In genomic region chr17:40586264-40586663, GRCh38 we compare ENCODE assay signal across 14 cellular contexts. TPM values are rescaled to one million over a fixed set of nuclear protein-coding genes. Genes with fewer than 3 reads are reported as not detected.
DNase-seq lines count a peak whose midpoint lies in the region; ATAC-seq, FAIRE-seq and TF ChIP-seq lines count a peak whose summit lies in the region.
"Not testable (repeated sequence)": the region's sequence is repeated elsewhere in the genome, so short reads cannot be mapped to it uniquely, and the experiment has no call there.
"Had no signal": no experiment of that assay in that cellular context is flagged by ENCODE, and none has a peak within 500 bp of the region (broad histone marks: within the 10 kb centered on the region; RNA-seq: fewer than 3 reads in every experiment).

No MANE protein-coding gene starts in this region.

- H3K36me3 Mint-ChIP-seq in CD8-positive, alpha-beta T cell, result peaks cover 17% of the 10 kb centered on the region
- H3K36me3 Mint-ChIP-seq in T-helper 17 cell (ENCODE audit: low read depth), result not testable (repeated sequence)
- peaks cover 38% of the 10 kb centered on the region for H3K36me3 Mint-ChIP-seq in activated CD4-positive, alpha-beta memory T cell treated with anti-CD3 and anti-CD28 coated beads for 36 hours
- peaks cover 31% of the 10 kb centered on the region for H3K36me3 Mint-ChIP-seq in activated T-helper 1 cell treated with anti-CD3 and anti-CD28 coated beads, Interleukin-12 subunit alpha, Interleukin-12 subunit beta, Interleukin-2, Interleukin-4 antibody, amounts not matched to agents 30 ng/mL and 10 ng/mL and 1 ng/mL, durations not matched to agents 14 hours and 24 hours and 36 hours (ENCODE audit: low read depth)
- peaks cover 29% of the 10 kb centered on the region for H3K36me3 Mint-ChIP-seq in activated naive CD8-positive, alpha-beta T cell
- peaks cover 21% of the 10 kb centered on the region for H3K36me3 Mint-ChIP-seq in stimulated activated memory B cell treated with anti-CD40 and anti-IgM and Interleukin-4, amounts not matched to agents 10 μg/mL and 1 μg/mL and 100 μg/mL, for 72 hours

- not testable (repeated sequence) for DNase-seq in CD8-positive, alpha-beta T cell; T-helper 17 cell; activated CD4-positive, alpha-beta memory T cell treated with anti-CD3 and anti-CD28 coated beads for 36 hours; activated T-helper 1 cell treated with anti-CD3 and anti-CD28 coated beads, Interleukin-12 subunit alpha, Interleukin-12 subunit beta, Interleukin-2, Interleukin-4 antibody, amounts not matched to agents 30 ng/mL and 10 ng/mL and 1 ng/mL, durations not matched to agents 14 hours and 24 hours and 36 hours (ENCODE audit: low spot score); frontal cortex (ENCODE audit: low spot score in 2 of 2)

- intact Hi-C loops in CD8-positive, alpha-beta T cell (cut with DNase I, micrococcal nuclease), result loop anchor here in 1 of 2 experiments (5.0 kb wide), 1 partner anchor 944 kb away; no protein-coding TSS in a partner anchor
- intact Hi-C loops in activated CD4-positive, alpha-beta memory T cell treated with anti-CD3 and anti-CD28 coated beads for 36 hours (cut with micrococcal nuclease), result not testable (repeated sequence)
- intact Hi-C loops in activated T-helper 1 cell treated with anti-CD3 and anti-CD28 coated beads, Interleukin-12 subunit alpha, Interleukin-12 subunit beta, Interleukin-2, Interleukin-4 antibody, amounts not matched to agents 30 ng/mL and 10 ng/mL and 1 ng/mL, durations not matched to agents 14 hours and 24 hours and 36 hours (cut with micrococcal nuclease), result loop anchor here (1.0 kb wide), 1 partner anchor 12 kb away; no protein-coding TSS in a partner anchor

- H3K4me1 ChIP-seq in CD8-positive, alpha-beta T cell (ENCODE audit: insufficient read depth, low read length), result peaks cover 86% of the 10 kb centered on the region

- H3K4me3 ChIP-seq in CD8-positive, alpha-beta T cell (ENCODE audit: low read depth, low read length), result not testable (repeated sequence)

- H3K9me3 Mint-ChIP-seq in CD8-positive, alpha-beta T cell, result peaks cover 28% of the 10 kb centered on the region
- H3K9me3 Mint-ChIP-seq in activated CD4-positive, alpha-beta memory T cell treated with anti-CD3 and anti-CD28 coated beads for 36 hours, result peaks cover 35% of the 10 kb centered on the region
- peaks cover 50% of the 10 kb centered on the region for H3K9me3 Mint-ChIP-seq in activated T-helper 1 cell treated with anti-CD3 and anti-CD28 coated beads, Interleukin-12 subunit alpha, Interleukin-12 subunit beta, Interleukin-2, Interleukin-4 antibody, amounts not matched to agents 30 ng/mL and 10 ng/mL and 1 ng/mL, durations not matched to agents 14 hours and 24 hours and 36 hours
- H3K9me3 Mint-ChIP-seq in activated naive CD8-positive, alpha-beta T cell (ENCODE audit: low read depth), result peaks cover 25% of the 10 kb centered on the region
- H3K9me3 Mint-ChIP-seq in stimulated activated memory B cell treated with anti-CD40 and anti-IgM and Interleukin-4, amounts not matched to agents 10 μg/mL and 1 μg/mL and 100 μg/mL, for 72 hours, result peaks cover 12% of the 10 kb centered on the region

- not testable (repeated sequence) for H3K27me3 Mint-ChIP-seq in CD8-positive, alpha-beta T cell (ENCODE audit: low read depth); T-helper 17 cell; activated CD4-positive, alpha-beta memory T cell treated with anti-CD3 and anti-CD28 coated beads for 36 hours; activated T-helper 1 cell treated with anti-CD3 and anti-CD28 coated beads, Interleukin-12 subunit alpha, Interleukin-12 subunit beta, Interleukin-2, Interleukin-4 antibody, amounts not matched to agents 30 ng/mL and 10 ng/mL and 1 ng/mL, durations not matched to agents 14 hours and 24 hours and 36 hours (ENCODE audit: insufficient read depth); activated naive CD8-positive, alpha-beta T cell; stimulated activated memory B cell treated with anti-CD40 and anti-IgM and Interleukin-4, amounts not matched to agents 10 μg/mL and 1 μg/mL and 100 μg/mL, for 72 hours

- ATAC-seq in CD8-positive, alpha-beta T cell; T-helper 17 cell; stimulated activated memory B cell treated with anti-CD40 and anti-IgM and Interleukin-4, amounts not matched to agents 10 μg/mL and 1 μg/mL and 100 μg/mL, for 72 hours: not testable (repeated sequence)

- not testable (repeated sequence) for H3K27me3 ChIP-seq in CD8-positive, alpha-beta T cell (ENCODE audit: insufficient read depth, low read length)

- TF ChIP-seq CTCF in CD8-positive, alpha-beta T cell (IDR thresholded peaks at IDR 0.05), result not testable (repeated sequence)

- H3K27ac ChIP-seq in CD8-positive, alpha-beta T cell (ENCODE audit: low read depth, low read length), result not testable (repeated sequence)

- FAIRE-seq in frontal cortex (lab: Jason Lieb, UNC), result peak; percentile 26

- CTCF ChIA-PET in CD8-positive, alpha-beta T cell (lab: Charles Lee), result interaction anchor here (2.3 to 2.6 kb wide), 2 partner anchors 26 to 29 kb away, joined by 7 to 9 read pairs; no protein-coding TSS in a partner anchor
- CTCF ChIA-PET in activated CD4-positive, alpha-beta memory T cell treated with anti-CD3 and anti-CD28 coated beads for 36 hours (lab: Charles Lee), result not testable (repeated sequence)

- not testable (repeated sequence) for H3K9me3 ChIP-seq in CD8-positive, alpha-beta T cell (ENCODE audit: low read length); T-helper 17 cell (ENCODE audit: control insufficient read depth, low read length, poor library complexity, severe bottlenecking)

- H3K4me3 Mint-ChIP-seq in CD8-positive, alpha-beta T cell, result peak overlapping the region; percentile 32
- peak overlapping the region; percentile 5 for H3K4me3 Mint-ChIP-seq in T-helper 17 cell
- not testable (repeated sequence) for H3K4me3 Mint-ChIP-seq in activated CD4-positive, alpha-beta memory T cell treated with anti-CD3 and anti-CD28 coated beads for 36 hours
- H3K4me3 Mint-ChIP-seq in activated T-helper 1 cell treated with anti-CD3 and anti-CD28 coated beads, Interleukin-12 subunit alpha, Interleukin-12 subunit beta, Interleukin-2, Interleukin-4 antibody, amounts not matched to agents 30 ng/mL and 10 ng/mL and 1 ng/mL, durations not matched to agents 14 hours and 24 hours and 36 hours, result peak overlapping the region; percentile 0
- peak overlapping the region; percentile 61 for H3K4me3 Mint-ChIP-seq in activated naive CD8-positive, alpha-beta T cell
- H3K4me3 Mint-ChIP-seq in stimulated activated memory B cell treated with anti-CD40 and anti-IgM and Interleukin-4, amounts not matched to agents 10 μg/mL and 1 μg/mL and 100 μg/mL, for 72 hours, result peak overlapping the region; percentile 41

- POLR2A ChIA-PET in CD8-positive, alpha-beta T cell (lab: Charles Lee), result interaction anchor here (1.2 to 1.9 kb wide), 5 partner anchors 10 to 25 kb away, joined by 3 to 9 read pairs (median 4); partner anchors contain the start of gene CCR7
- POLR2A ChIA-PET in activated CD4-positive, alpha-beta memory T cell treated with anti-CD3 and anti-CD28 coated beads for 36 hours (lab: Charles Lee), result not testable (repeated sequence)

- not testable (repeated sequence) for H3K36me3 ChIP-seq in CD8-positive, alpha-beta T cell (ENCODE audit: insufficient read depth, low read length)

- H3K4me1 Mint-ChIP-seq in CD8-positive, alpha-beta T cell (ENCODE audit: low read depth), result peaks cover 93% of the 10 kb centered on the region
- peaks cover 42% of the 10 kb centered on the region for H3K4me1 Mint-ChIP-seq in T-helper 17 cell
- H3K4me1 Mint-ChIP-seq in activated CD4-positive, alpha-beta memory T cell treated with anti-CD3 and anti-CD28 coated beads for 36 hours (ENCODE audit: low read depth), result peaks cover 81% of the 10 kb centered on the region
- peaks cover 87% of the 10 kb centered on the region for H3K4me1 Mint-ChIP-seq in activated T-helper 1 cell treated with anti-CD3 and anti-CD28 coated beads, Interleukin-12 subunit alpha, Interleukin-12 subunit beta, Interleukin-2, Interleukin-4 antibody, amounts not matched to agents 30 ng/mL and 10 ng/mL and 1 ng/mL, durations not matched to agents 14 hours and 24 hours and 36 hours (ENCODE audit: low read depth)
- H3K4me1 Mint-ChIP-seq in activated naive CD8-positive, alpha-beta T cell (ENCODE audit: low read depth), result peaks cover 95% of the 10 kb centered on the region
- peaks cover 78% of the 10 kb centered on the region for H3K4me1 Mint-ChIP-seq in stimulated activated memory B cell treated with anti-CD40 and anti-IgM and Interleukin-4, amounts not matched to agents 10 μg/mL and 1 μg/mL and 100 μg/mL, for 72 hours

- H3K27ac Mint-ChIP-seq in CD8-positive, alpha-beta T cell, result peak overlapping the region; percentile 89
- peak overlapping the region; percentile 25 for H3K27ac Mint-ChIP-seq in T-helper 17 cell
- peak overlapping the region; percentile 47 for H3K27ac Mint-ChIP-seq in activated CD4-positive, alpha-beta memory T cell treated with anti-CD3 and anti-CD28 coated beads for 36 hours
- H3K27ac Mint-ChIP-seq in activated T-helper 1 cell treated with anti-CD3 and anti-CD28 coated beads, Interleukin-12 subunit alpha, Interleukin-12 subunit beta, Interleukin-2, Interleukin-4 antibody, amounts not matched to agents 30 ng/mL and 10 ng/mL and 1 ng/mL, durations not matched to agents 14 hours and 24 hours and 36 hours, result peak overlapping the region; percentile 56
- peak overlapping the region; percentile 87 for H3K27ac Mint-ChIP-seq in activated naive CD8-positive, alpha-beta T cell
- H3K27ac Mint-ChIP-seq in stimulated activated memory B cell treated with anti-CD40 and anti-IgM and Interleukin-4, amounts not matched to agents 10 μg/mL and 1 μg/mL and 100 μg/mL, for 72 hours, result peak overlapping the region; percentile 86

RNA-seq across cellular contexts. Expression of gene CCR7, which starts 21.0 kb away (rescaled TPM):
- total RNA-seq in CD8-positive, alpha-beta T cell, result 100 to 1,000 TPM; 196 to 199 TPM
- total RNA-seq in T-helper 17 cell, result 100 to 1,000 TPM; 165 to 182 TPM
- 100 to 1,000 TPM; 137 to 145 TPM for total RNA-seq in activated CD4-positive, alpha-beta memory T cell treated with anti-CD3 and anti-CD28 coated beads for 36 hours
- total RNA-seq in activated T-helper 1 cell treated with anti-CD3 and anti-CD28 coated beads, Interleukin-12 subunit alpha, Interleukin-12 subunit beta, Interleukin-2, Interleukin-4 antibody, amounts not matched to agents 30 ng/mL and 10 ng/mL and 1 ng/mL, durations not matched to agents 14 hours and 24 hours and 36 hours, result 165 and 166 TPM in 2 replicates
- total RNA-seq in frontal cortex, result not detected
- total RNA-seq: Caco-2, HT-29, NCI-H460, PC-9, Right ventricle myocardium inferior, RPMI7951, SJCRH30 had no signal

Comparison
In these comparisons a context has a peak if more than half of its experiments do, and no peak if none do; other contexts are left out.
1. H3K27ac Mint-ChIP-seq: peak in every context shown above with its lines; median percentile 89 in CD8-positive, alpha-beta T cell; 87 in activated naive CD8-positive, alpha-beta T cell; 86 in stimulated activated memory B cell treated with anti-CD40 and anti-IgM and Interleukin-4, amounts not matched to agents 10 μg/mL and 1 μg/mL and 100 μg/mL, for 72 hours; 56 in activated T-helper 1 cell treated with anti-CD3 and anti-CD28 coated beads, Interleukin-12 subunit alpha, Interleukin-12 subunit beta, Interleukin-2, Interleukin-4 antibody, amounts not matched to agents 30 ng/mL and 10 ng/mL and 1 ng/mL, durations not matched to agents 14 hours and 24 hours and 36 hours; 47 in activated CD4-positive, alpha-beta memory T cell treated with anti-CD3 and anti-CD28 coated beads for 36 hours; 25 in T-helper 17 cell.
2. RNA of gene CCR7, which starts 21.0 kb away (total RNA-seq): 196 to 199 TPM in CD8-positive, alpha-beta T cell, 165 to 182 TPM in T-helper 17 cell, 165 to 166 TPM in activated T-helper 1 cell treated with anti-CD3 and anti-CD28 coated beads, Interleukin-12 subunit alpha, Interleukin-12 subunit beta, Interleukin-2, Interleukin-4 antibody, amounts not matched to agents 30 ng/mL and 10 ng/mL and 1 ng/mL, durations not matched to agents 14 hours and 24 hours and 36 hours and 137 to 145 TPM in activated CD4-positive, alpha-beta memory T cell treated with anti-CD3 and anti-CD28 coated beads for 36 hours; not detected in frontal cortex (single experiment); every median in the first group is over 100 times any median in the second.